18 cellular contexts compared by ENCODE assay signal in the genomic region with DNA sequence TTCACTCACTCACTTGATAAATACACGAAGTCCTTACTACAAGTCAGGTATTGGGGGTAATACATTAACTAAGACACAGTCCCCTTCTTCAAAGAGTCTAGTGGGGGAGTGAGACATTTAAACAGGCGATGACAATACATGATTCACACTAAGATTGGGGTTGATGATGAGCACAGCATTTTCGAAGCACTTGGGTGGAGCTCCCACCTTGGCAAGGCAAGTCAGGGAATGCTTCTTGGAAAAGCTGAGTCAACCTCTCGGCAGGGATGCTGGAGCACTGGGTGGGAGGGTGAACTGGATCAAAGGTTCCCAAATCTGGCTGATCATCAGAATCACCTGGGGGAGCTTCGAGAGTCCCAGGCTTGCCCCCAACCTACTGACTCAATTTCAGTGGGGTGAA. TPM values are rescaled to one million over a fixed set of nuclear protein-coding genes. Genes with fewer than 3 reads are reported as not detected.
DNase-seq lines count a peak whose midpoint lies in the region; ATAC-seq, FAIRE-seq and TF ChIP-seq lines count a peak whose summit lies in the region.
"Had no signal": no experiment of that assay in that cellular context is flagged by ENCODE, and none has a peak within 500 bp of the region (broad histone marks: within the 10 kb centered on the region; RNA-seq: fewer than 3 reads in every experiment).

No MANE protein-coding gene starts in this region.

- no peak overlapping the region for H2AK9ac ChIP-seq in IMR-90 (replicated peaks; ENCODE audit: low read depth, low read length, poor library complexity)

- no peak overlapping the region for H3K27ac ChIP-seq in IMR-90 (ENCODE audit: insufficient read depth, low read length)
- H3K27ac ChIP-seq in breast epithelium, result peak overlapping the region; percentile 6 to 38
- H3K27ac ChIP-seq: esophagus squamous epithelium, spleen, upper lobe of left lung had no signal

- no peaks in the 10 kb centered on the region for H3K79me1 ChIP-seq in IMR-90 (ENCODE audit: low read depth in 1 of 2, low read length in 2 of 2)

- H3K18ac ChIP-seq in IMR-90 (ENCODE audit: low read depth, low read length), result no peak overlapping the region

- ATAC-seq in IMR-90 (ENCODE audit: low read depth) (no peak), left lobe of liver (no peak)
- ATAC-seq: natural killer cell treated with Interleukin-12 subunit alpha and Interleukin-12 subunit beta and Interleukin-15 and Interleukin-18, amount 100 ng/mL, for 72 hours; T-cell had no signal

- CTCF ChIA-PET in IMR-90 (lab: Yijun Ruan, JAX), result no interaction called here

- TF ChIP-seq CTCF in IMR-90 (conservative IDR thresholded peaks at IDR 0.05; ENCODE audit: low read depth, low read length) (no peak), breast epithelium (IDR thresholded peaks at IDR 0.05) (no peak)

- H4K91ac ChIP-seq in IMR-90 (ENCODE audit: insufficient read depth, low read depth, low read length), result no peak overlapping the region

- FAIRE-seq in GM12891 (lab: Jason Lieb, UNC) (no peak), GM12892 (lab: Jason Lieb, UNC) (no peak)
- FAIRE-seq: kidney had no signal

- in situ Hi-C loops in IMR-90 (cut with MboI; ENCODE audit: low sequenced_read_pairs), result no loop called here

- no peak overlapping the region for H2AK5ac ChIP-seq in IMR-90 (ENCODE audit: low read depth, low read length)

- POLR2A ChIA-PET in IMR-90 (lab: Charles Lee; ENCODE audit: unreplicated experiment), result no interaction called here

- no peak for TF ChIP-seq RAD21 in IMR-90 (IDR thresholded peaks at IDR 0.05; ENCODE audit: low read length)

- no peak overlapping the region for H3K4me2 ChIP-seq in IMR-90 (ENCODE audit: low read depth, low read length)

- dilution Hi-C loops in IMR-90 (cut with HindIII; ENCODE audit: low sequenced_read_pairs, unreplicated experiment), result no loop called here

- H3K4me1 ChIP-seq in IMR-90 (ENCODE audit: control insufficient read depth, insufficient read depth, low read length), result no peaks in the 10 kb centered on the region; the same call in 1 of the 2 replicates
- no peaks in the 10 kb centered on the region for H3K4me1 ChIP-seq in breast epithelium

- H3K56ac ChIP-seq in IMR-90 (ENCODE audit: extremely low read depth, insufficient read depth, low read length), result no peak overlapping the region

- no CpG with 5 or more reads among the region's 5 CpGs for WGBS in IMR-90 (ENCODE audit: extremely low coverage in 2 of 2, insufficient read length in 1 of 2), 2 experiments

- BruUV-seq in IMR-90 (replicated peaks; lab: Mats Ljungman, UMichigan), result no TSS peak

- no peak overlapping the region for H3K23ac ChIP-seq in IMR-90 (ENCODE audit: low read depth, low read length)

- H2BK5ac ChIP-seq in IMR-90 (ENCODE audit: low read depth, low read length, poor library complexity, severe bottlenecking), result no peak overlapping the region

- H2BK120ac ChIP-seq in IMR-90 (ENCODE audit: low read depth, low read length), result no peak overlapping the region

- TF ChIP-seq POLR2A in IMR-90 (IDR thresholded peaks at IDR 0.05; ENCODE audit: low read depth, low read length) (no peak), breast epithelium (IDR thresholded peaks at IDR 0.05) (no peak), GM12891 (IDR thresholded peaks at IDR 0.05; ENCODE audit: low read depth, low read length) (no peak), GM12892 (IDR thresholded peaks at IDR 0.05; ENCODE audit: low read depth, low read length) (no peak)

- H2BK20ac ChIP-seq in IMR-90 (ENCODE audit: low read depth, low read length), result no peak overlapping the region

- H3K14ac ChIP-seq in IMR-90 (replicated peaks; ENCODE audit: low read depth, low read length), result no peak overlapping the region

- H4K5ac ChIP-seq in IMR-90 (ENCODE audit: low read depth, low read length), result no peak overlapping the region

- peak; percentile 81 for DNase-seq in AG08395 (ENCODE audit: low spot score)
- DNase-seq in IMR-90, result peak; percentile 22
- no peak for DNase-seq in breast epithelium (ENCODE audit: low spot score in 2 of 2)
- DNase-seq in islet precursor cell, result peak; percentile 61
- no peak for DNase-seq in NCI-H1930 (lab: John Stamatoyannopoulos, UW)
- DNase-seq in left lobe of liver (ENCODE audit: low spot score), result no peak
- DNase-seq in GM12891 (ENCODE audit: insufficient read length, low spot score), result no peak
- DNase-seq in GM12892 (ENCODE audit: insufficient read length), result no peak
- DNase-seq: activated CD4-positive, alpha-beta memory T cell treated with anti-CD3 and anti-CD28 coated beads, Interleukin-2, amount 10 ng/mL, durations not matched to agents 7 days and 5 days; activated gamma-delta T cell treated with Interleukin-2 at 50 U/mL for 16 hours; DMS53; esophagus squamous epithelium; KBM-7; kidney; spleen; T-cell; upper lobe of left lung had no signal

- intact Hi-C loops in IMR-90 (cut with micrococcal nuclease) (no loop called here), breast epithelium (cut with DNase I; ENCODE audit: low total_unique reads) (no loop called here)

- H3K9me3 ChIP-seq in IMR-90 (ENCODE audit: control insufficient read depth, insufficient read depth, low read length) (no peaks in the 10 kb centered on the region), breast epithelium (no peaks in the 10 kb centered on the region)
- H3K9me3 ChIP-seq: esophagus squamous epithelium, spleen, upper lobe of left lung had no signal

- H4K8ac ChIP-seq in IMR-90 (ENCODE audit: low read depth in 2 of 2, low read length in 2 of 2), result no peak overlapping the region

- H2AFZ ChIP-seq in IMR-90 (replicated peaks; ENCODE audit: low read length, poor library complexity), result no peak overlapping the region

- H3K4me3 ChIP-seq in IMR-90 (ENCODE audit: insufficient read depth, low read depth, low read length) (no peak overlapping the region), breast epithelium (no peak overlapping the region)
- H3K4me3 ChIP-seq: esophagus squamous epithelium, spleen, upper lobe of left lung had no signal

- H3K9me1 ChIP-seq in IMR-90 (ENCODE audit: insufficient read depth, low read length), result 0 out of 2 replicates have a peak, but pooled peaks cover 3% of the 10 kb centered on the region

- H3K4ac ChIP-seq in IMR-90 (ENCODE audit: low read depth, low read length), result no peak overlapping the region

- H3K27me3 ChIP-seq in IMR-90 (ENCODE audit: control insufficient read depth, insufficient read depth, low read length) (peaks cover 12% of the 10 kb centered on the region), breast epithelium (no peaks in the 10 kb centered on the region)
- H3K27me3 ChIP-seq: esophagus squamous epithelium, spleen, upper lobe of left lung had no signal

- H2BK15ac ChIP-seq in IMR-90 (ENCODE audit: low read depth, low read length), result no peak overlapping the region

- H3K36me3 ChIP-seq in IMR-90 (ENCODE audit: control insufficient read depth, insufficient read depth, low read length) (no peaks in the 10 kb centered on the region), breast epithelium (no peaks in the 10 kb centered on the region)
- H3K36me3 ChIP-seq: esophagus squamous epithelium, spleen, upper lobe of left lung had no signal

- H4K20me1 ChIP-seq in IMR-90 (ENCODE audit: insufficient read depth, low read length), result no peaks in the 10 kb centered on the region

- no peak overlapping the region for H3K9ac ChIP-seq in IMR-90 (ENCODE audit: low read depth, low read length)

TF ChIP-seq in IMR-90, 13 proteins besides CTCF, POLR2A, EP300 and RAD21:
- TF ChIP-seq MAZ (IDR thresholded peaks at IDR 0.05; ENCODE audit: borderline replicate concordance, low read depth, low read length) (no peak), CHD1 (IDR thresholded peaks at IDR 0.05; ENCODE audit: low read depth, low read length) (no peak), NFE2L2 (IDR thresholded peaks at IDR 0.05; ENCODE audit: low read depth, low read length) (no peak), MXI1 (IDR thresholded peaks at IDR 0.05; ENCODE audit: borderline replicate concordance, low read depth, low read length) (no peak), MAFK (IDR thresholded peaks at IDR 0.05; ENCODE audit: low read depth, low read length) (peak; percentile 46), SMC3 (IDR thresholded peaks at IDR 0.05; ENCODE audit: low read depth, low read length) (no peak), BHLHE40 (IDR thresholded peaks at IDR 0.05; ENCODE audit: low read depth, low read length) (no peak)

TF ChIP-seq in GM12891, 5 proteins besides CTCF, POLR2A, EP300 and RAD21:
- TF ChIP-seq POU2F2 (IDR thresholded peaks at IDR 0.05; ENCODE audit: low read depth, low read length) (no peak), POLR2AphosphoS5 (IDR thresholded peaks at IDR 0.05; ENCODE audit: low read depth, low read length) (no peak), SPI1 (IDR thresholded peaks at IDR 0.05; ENCODE audit: low read depth, low read length) (no peak), PAX5 (IDR thresholded peaks at IDR 0.05; ENCODE audit: insufficient read depth, low read length, severe bottlenecking) (no peak), TAF1 (IDR thresholded peaks at IDR 0.05; ENCODE audit: low read depth, low read length) (no peak)

RNA-seq across cellular contexts. Expression of gene ENAH, which starts 57.9 kb away (rescaled TPM):
- 82.5 and 86.9 TPM in 2 replicates for total RNA-seq in IMR-90 (2012; rRNA removed)
- 47.4 and 61.3 TPM in 2 replicates for polyA plus RNA-seq in IMR-90 (2012; rRNA removed)
- polyA plus RNA-seq in IMR-90 (2012; cell fraction: cytosol; rRNA removed), result 7.3 and 9.4 TPM in 2 replicates
- polyA plus RNA-seq in IMR-90 (2012; cell fraction: nucleus; rRNA removed; ENCODE audit: low replicate concordance), result 10.8 and 45.1 TPM in 2 replicates
- total RNA-seq in breast epithelium, result 10 to 100 TPM; 36.2 to 62.9 (median 48.2) TPM
- total RNA-seq in left lobe of liver, result 21.3 TPM
- polyA plus RNA-seq in GM12891 (2012; ENCODE audit: low read depth, missing spikeins), result not detected
- 0.15 TPM for polyA plus RNA-seq in GM12892 (2012; ENCODE audit: missing spikeins)
- total RNA-seq: activated CD4-positive, alpha-beta memory T cell treated with anti-CD3 and anti-CD28 coated beads, Interleukin-2, amount 10 ng/mL, durations not matched to agents 7 days and 5 days had no signal

Comparison
In these comparisons a context has a peak if more than half of its experiments do, and no peak if none do; other contexts are left out.
1. DNase-seq: peak in AG08395 (single experiment), IMR-90 (single experiment) and islet precursor cell (single experiment); none in breast epithelium (0 of 2), NCI-H1930 (0 of 2), left lobe of liver (single experiment), GM12891 (single experiment) and GM12892 (single experiment).